Comparison of ENCODE assay signal across 34 cellular contexts in the genomic region with DNA sequence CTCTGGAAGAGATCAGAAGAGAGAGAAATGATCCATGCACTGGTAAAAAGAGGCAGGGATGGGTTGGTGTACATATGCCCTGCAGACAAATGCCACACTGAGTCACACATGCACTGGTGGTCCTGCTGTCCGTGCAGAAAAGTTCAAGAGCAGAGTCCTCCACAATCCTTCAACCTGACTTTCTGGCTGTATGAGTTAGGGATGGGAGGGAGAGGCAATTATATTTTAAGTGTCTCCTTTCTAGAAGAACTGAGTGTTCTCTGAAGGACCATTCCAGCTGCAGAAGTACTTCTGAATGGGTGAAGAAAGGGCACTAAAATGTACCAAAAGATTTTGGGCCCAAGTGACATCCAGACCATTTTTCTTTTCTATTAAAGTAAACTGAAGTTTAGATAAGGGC.
"Had no signal": no experiment of that assay in that cellular context is flagged by ENCODE, and none has a peak within 500 bp of the region (broad histone marks: within the 10 kb centered on the region; RNA-seq: fewer than 3 reads in every experiment).

No MANE protein-coding gene starts in this region.

- H3K4me1 ChIP-seq: adrenal gland, body of pancreas, breast epithelium had no signal

- H3K4me3 ChIP-seq: adrenal gland, body of pancreas, breast epithelium had no signal

- H3K27me3 Mint-ChIP-seq: activated B cell treated with CpG ODN at 0.5 μM for 24 hours; activated CD4-positive, alpha-beta memory T cell treated with anti-CD3 and anti-CD28 coated beads for 36 hours; activated CD4-positive, alpha-beta T cell treated with anti-CD3 and anti-CD28 coated beads, Interleukin-2, amount 10 ng/mL, durations not matched to agents 7 days and 5 days; activated CD8-positive, alpha-beta T cell treated with anti-CD3 and anti-CD28 coated beads for 36 hours; activated naive CD8-positive, alpha-beta T cell treated with anti-CD3 and anti-CD28 coated beads for 36 hours; activated T-helper 17 cell treated with anti-CD3 and anti-CD28 coated beads, Interleukin-2, amount 50 U/mL, for 72 hours; T-cell had no signal

- H3K27me3 ChIP-seq: adrenal gland, body of pancreas, brain microvascular endothelial cell, breast epithelium had no signal

- H3K9me3 ChIP-seq: adrenal gland, body of pancreas, breast epithelium had no signal

- H3K4me1 Mint-ChIP-seq: activated B cell treated with CpG ODN at 0.5 μM for 24 hours; activated CD4-positive, alpha-beta T cell treated with anti-CD3 and anti-CD28 coated beads, Interleukin-2, amount 10 ng/mL, durations not matched to agents 7 days and 5 days; activated naive CD8-positive, alpha-beta T cell treated with anti-CD3 and anti-CD28 coated beads for 36 hours; activated T-helper 17 cell treated with anti-CD3 and anti-CD28 coated beads, Interleukin-2, amount 50 U/mL, for 72 hours had no signal

- ATAC-seq: activated CD8-positive, alpha-beta T cell treated with anti-CD3 and anti-CD28 coated beads for 36 hours; activated naive CD4-positive, alpha-beta T cell treated with anti-CD3 and anti-CD28 coated beads, Interleukin-2, amount 50 U/mL, for 72 hours; activated T-cell treated with anti-CD3 and anti-CD28 coated beads, Interleukin-2, amount 50 U/mL, for 4 hours; activated T-cell treated with anti-CD3 and anti-CD28 coated beads, Interleukin-2, amount 50 U/mL, for 72 hours; activated T-helper 17 cell treated with anti-CD3 and anti-CD28 coated beads, Interleukin-2, amount 50 U/mL, for 72 hours; body of pancreas had no signal

- H3K9me3 Mint-ChIP-seq: activated B cell treated with CpG ODN at 0.5 μM for 24 hours; activated CD4-positive, alpha-beta memory T cell treated with anti-CD3 and anti-CD28 coated beads for 36 hours; activated CD4-positive, alpha-beta T cell treated with anti-CD3 and anti-CD28 coated beads, Interleukin-2, amount 10 ng/mL, durations not matched to agents 7 days and 5 days; activated CD8-positive, alpha-beta T cell treated with anti-CD3 and anti-CD28 coated beads for 36 hours; activated naive CD4-positive, alpha-beta T cell treated with anti-CD3 and anti-CD28 coated beads for 36 hours; activated naive CD4-positive, alpha-beta T cell treated with anti-CD3 and anti-CD28 coated beads, Interleukin-2, amount 50 U/mL, for 72 hours; activated naive CD8-positive, alpha-beta T cell treated with anti-CD3 and anti-CD28 coated beads for 36 hours; activated T-cell treated with anti-CD3 and anti-CD28 coated beads, Interleukin-2, amount 50 U/mL, for 4 hours; activated T-cell treated with anti-CD3 and anti-CD28 coated beads, Interleukin-2, amount 50 U/mL, for 72 hours; activated T-helper 17 cell treated with anti-CD3 and anti-CD28 coated beads, Interleukin-2, amount 50 U/mL, for 72 hours; T-helper 1 cell treated with Interleukin-12 subunit alpha and Interleukin-12 subunit beta and Interleukin-4 antibody, amounts not matched to agents 30 μg/mL and 1 μg/mL, for 36 hours; T-helper 2 cell treated with Interferon-gamma antibody and Interleukin-4, amounts not matched to agents 5 μg/mL and 100 μg/mL, for 36 hours had no signal

- H3K27ac Mint-ChIP-seq: activated B cell treated with CpG ODN at 0.5 μM for 24 hours; activated CD4-positive, alpha-beta memory T cell treated with anti-CD3 and anti-CD28 coated beads for 36 hours; activated CD4-positive, alpha-beta T cell treated with anti-CD3 and anti-CD28 coated beads, Interleukin-2, amount 10 ng/mL, durations not matched to agents 7 days and 5 days; activated CD8-positive, alpha-beta T cell treated with anti-CD3 and anti-CD28 coated beads for 36 hours; activated naive CD4-positive, alpha-beta T cell treated with anti-CD3 and anti-CD28 coated beads for 36 hours; activated naive CD4-positive, alpha-beta T cell treated with anti-CD3 and anti-CD28 coated beads, Interleukin-2, amount 50 U/mL, for 72 hours; activated naive CD8-positive, alpha-beta T cell treated with anti-CD3 and anti-CD28 coated beads for 36 hours; activated T-cell treated with anti-CD3 and anti-CD28 coated beads, Interleukin-2, amount 50 U/mL, for 72 hours; activated T-helper 1 cell treated with anti-CD3 and anti-CD28 coated beads, Interleukin-12 subunit alpha, Interleukin-12 subunit beta, Interleukin-2, Interleukin-4 antibody, amounts not matched to agents 30 ng/mL and 10 ng/mL and 1 ng/mL, durations not matched to agents 14 hours and 24 hours and 36 hours; activated T-helper 17 cell treated with anti-CD3 and anti-CD28 coated beads, Interleukin-2, amount 50 U/mL, for 72 hours; T-cell; T-helper 1 cell treated with Interleukin-12 subunit alpha and Interleukin-12 subunit beta and Interleukin-4 antibody, amounts not matched to agents 30 μg/mL and 1 μg/mL, for 36 hours; T-helper 2 cell treated with Interferon-gamma antibody and Interleukin-4, amounts not matched to agents 5 μg/mL and 100 μg/mL, for 36 hours had no signal

- H3K27ac ChIP-seq: adrenal gland, body of pancreas, brain microvascular endothelial cell, breast epithelium, VCaP had no signal

- H3K4me3 Mint-ChIP-seq: activated B cell treated with CpG ODN at 0.5 μM for 24 hours; activated CD4-positive, alpha-beta memory T cell treated with anti-CD3 and anti-CD28 coated beads for 36 hours; activated CD4-positive, alpha-beta T cell treated with anti-CD3 and anti-CD28 coated beads, Interleukin-2, amount 10 ng/mL, durations not matched to agents 7 days and 5 days; activated CD8-positive, alpha-beta T cell treated with anti-CD3 and anti-CD28 coated beads for 36 hours; activated naive CD4-positive, alpha-beta T cell treated with anti-CD3 and anti-CD28 coated beads for 36 hours; activated naive CD8-positive, alpha-beta T cell treated with anti-CD3 and anti-CD28 coated beads for 36 hours; activated T-cell treated with anti-CD3 and anti-CD28 coated beads, Interleukin-2, amount 50 U/mL, for 4 hours; activated T-cell treated with anti-CD3 and anti-CD28 coated beads, Interleukin-2, amount 50 U/mL, for 72 hours; activated T-helper 1 cell treated with anti-CD3 and anti-CD28 coated beads, Interleukin-12 subunit alpha, Interleukin-12 subunit beta, Interleukin-2, Interleukin-4 antibody, amounts not matched to agents 30 ng/mL and 10 ng/mL and 1 ng/mL, durations not matched to agents 14 hours and 24 hours and 36 hours; activated T-helper 17 cell treated with anti-CD3 and anti-CD28 coated beads, Interleukin-2, amount 50 U/mL, for 72 hours; T-cell; T-helper 1 cell treated with Interleukin-12 subunit alpha and Interleukin-12 subunit beta and Interleukin-4 antibody, amounts not matched to agents 30 μg/mL and 1 μg/mL, for 36 hours; T-helper 2 cell treated with Interferon-gamma antibody and Interleukin-4, amounts not matched to agents 5 μg/mL and 100 μg/mL, for 36 hours had no signal

- DNase-seq: activated B cell treated with CpG ODN at 0.5 μM for 24 hours; activated CD4-positive, alpha-beta memory T cell treated with anti-CD3 and anti-CD28 coated beads for 36 hours; activated CD4-positive, alpha-beta T cell treated with anti-CD3 and anti-CD28 coated beads for 4 hours; activated CD4-positive, alpha-beta T cell treated with anti-CD3 and anti-CD28 coated beads, Interleukin-2, amount 10 ng/mL, durations not matched to agents 7 days and 5 days; activated CD4-positive, CD25-positive, alpha-beta regulatory T cell treated with anti-CD3 and anti-CD28 coated beads, Interleukin-2, amount 50 U/mL, for 72 hours; activated CD8-positive, alpha-beta memory T cell treated with anti-CD3 and anti-CD28 coated beads, Interleukin-2, amount 50 U/mL, for 4 hours; activated CD8-positive, alpha-beta T cell treated with anti-CD3 and anti-CD28 coated beads for 36 hours; activated effector memory CD4-positive, alpha-beta T cell treated with anti-CD3 and anti-CD28 coated beads, Interleukin-2, amount 50 U/mL, for 16 hours; activated gamma-delta T cell treated with Interleukin-2 at 50 U/mL for 16 hours; activated naive CD4-positive, alpha-beta T cell; activated naive CD4-positive, alpha-beta T cell treated with anti-CD3 and anti-CD28 coated beads for 36 hours; activated naive CD4-positive, alpha-beta T cell treated with anti-CD3 and anti-CD28 coated beads, Interleukin-2, amount 50 U/mL, for 16 hours; activated naive CD8-positive, alpha-beta T cell treated with anti-CD3 and anti-CD28 coated beads for 36 hours; activated T-cell treated with anti-CD3 and anti-CD28 coated beads for 4 hours; activated T-cell treated with anti-CD3 and anti-CD28 coated beads, Interleukin-2, amount 50 U/mL, for 1 hour; activated T-cell treated with anti-CD3 and anti-CD28 coated beads, Interleukin-2, amount 50 U/mL, for 4 hours; activated T-cell treated with anti-CD3 and anti-CD28 coated beads, Interleukin-2, amount 50 U/mL, for 72 hours; adrenal gland; amniotic stem cell; aorta; body of pancreas; brain microvascular endothelial cell; central memory CD4-positive, alpha-beta T cell; cerebellar nuclear complex; T-cell; T-helper 2 cell; T-helper 9 cell had no signal
